19 cellular contexts compared by ENCODE assay signal in the genomic region with DNA sequence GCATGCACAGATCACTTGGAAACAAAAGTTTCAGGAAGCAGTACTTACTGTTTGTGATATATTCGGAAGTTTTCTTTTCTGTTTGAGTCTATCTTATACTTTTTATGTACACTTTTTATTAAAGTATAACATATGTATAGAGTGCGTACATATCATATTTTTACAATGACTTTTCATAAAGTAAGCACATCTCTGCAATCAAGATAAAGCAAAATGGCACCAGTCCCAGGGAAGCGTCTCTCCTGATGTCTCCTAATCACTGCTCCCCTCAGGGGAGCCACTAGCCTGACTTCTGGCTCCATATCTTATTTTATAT.
"Had no signal": no experiment of that assay in that cellular context is flagged by ENCODE, and none has a peak within 500 bp of the region (broad histone marks: within the 10 kb centered on the region; RNA-seq: fewer than 3 reads in every experiment).

No MANE protein-coding gene starts in this region.

- DNase-seq: activated CD4-positive, alpha-beta T cell treated with anti-CD3 and anti-CD28 coated beads, Interleukin-2, amount 10 ng/mL, durations not matched to agents 24 days and 14 days; activated effector memory CD4-positive, alpha-beta T cell treated with Interleukin-2 at 50 U/mL for 16 hours; activated naive CD4-positive, alpha-beta T cell treated with anti-CD3 and anti-CD28 coated beads, Interleukin-2, amount 10 ng/mL, durations not matched to agents 7 days and 5 days; activated naive CD8-positive, alpha-beta T cell treated with anti-CD3 and anti-CD28 coated beads, Interleukin-2, amount 50 U/mL, for 24 hours; activated T-cell treated with anti-CD3 and anti-CD28 coated beads, Interleukin-2, amount 50 U/mL, for 1 hour; effector CD4-positive, alpha-beta T cell; esophagus squamous epithelium; hypothalamus; mesendoderm; naive thymus-derived CD4-positive, alpha-beta T cell; pancreas; stimulated activated naive CD8-positive, alpha-beta T cell treated with anti-CD3 and anti-CD28 coated beads, Interleukin-15, Interleukin-2, amounts not matched to agents 100 U/mL and 50 U/mL, for 24 hours; substantia nigra; T-cell; T1000 had no signal

- H3K36me3 ChIP-seq: ascending aorta, esophagus squamous epithelium, pancreas, tibial nerve had no signal

- H3K27ac Mint-ChIP-seq: activated naive CD4-positive, alpha-beta T cell treated with anti-CD3 and anti-CD28 coated beads, Interleukin-2, amount 10 ng/mL, durations not matched to agents 7 days and 5 days; naive thymus-derived CD4-positive, alpha-beta T cell had no signal

- H3K4me1 ChIP-seq: pancreas had no signal

- H3K4me3 Mint-ChIP-seq: activated CD4-positive, alpha-beta T cell treated with anti-CD3 and anti-CD28 coated beads, Interleukin-2, amount 10 ng/mL, durations not matched to agents 24 days and 14 days; activated CD8-positive, alpha-beta T cell treated with anti-CD3 and anti-CD28 coated beads for 36 hours; activated naive CD4-positive, alpha-beta T cell treated with anti-CD3 and anti-CD28 coated beads, Interleukin-2, amount 10 ng/mL, durations not matched to agents 7 days and 5 days; activated naive CD8-positive, alpha-beta T cell treated with anti-CD3 and anti-CD28 coated beads, Interleukin-2, amount 50 U/mL, for 24 hours; central memory CD8-positive, alpha-beta T cell; T-cell had no signal

- H3K9me3 Mint-ChIP-seq: activated CD4-positive, alpha-beta T cell treated with anti-CD3 and anti-CD28 coated beads, Interleukin-2, amount 10 ng/mL, durations not matched to agents 24 days and 14 days; activated CD8-positive, alpha-beta T cell treated with anti-CD3 and anti-CD28 coated beads for 36 hours; activated naive CD4-positive, alpha-beta T cell treated with anti-CD3 and anti-CD28 coated beads, Interleukin-2, amount 10 ng/mL, durations not matched to agents 7 days and 5 days; activated naive CD8-positive, alpha-beta T cell treated with anti-CD3 and anti-CD28 coated beads, Interleukin-2, amount 50 U/mL, for 24 hours; central memory CD8-positive, alpha-beta T cell; T-cell had no signal

- H3K27me3 ChIP-seq: ascending aorta, esophagus squamous epithelium, pancreas, tibial nerve had no signal

- H3K9me3 ChIP-seq: ascending aorta, esophagus squamous epithelium, pancreas, tibial nerve had no signal

- H3K27ac ChIP-seq: ascending aorta, esophagus squamous epithelium, pancreas, tibial nerve had no signal

- H3K4me3 ChIP-seq: ascending aorta, esophagus squamous epithelium, pancreas, tibial nerve had no signal

- H3K27me3 Mint-ChIP-seq: activated CD4-positive, alpha-beta T cell treated with anti-CD3 and anti-CD28 coated beads, Interleukin-2, amount 10 ng/mL, durations not matched to agents 24 days and 14 days; activated CD8-positive, alpha-beta T cell treated with anti-CD3 and anti-CD28 coated beads for 36 hours; activated naive CD4-positive, alpha-beta T cell treated with anti-CD3 and anti-CD28 coated beads, Interleukin-2, amount 10 ng/mL, durations not matched to agents 7 days and 5 days; activated naive CD8-positive, alpha-beta T cell treated with anti-CD3 and anti-CD28 coated beads, Interleukin-2, amount 50 U/mL, for 24 hours; central memory CD8-positive, alpha-beta T cell; naive thymus-derived CD4-positive, alpha-beta T cell; T-cell had no signal
